In the genomic region with DNA sequence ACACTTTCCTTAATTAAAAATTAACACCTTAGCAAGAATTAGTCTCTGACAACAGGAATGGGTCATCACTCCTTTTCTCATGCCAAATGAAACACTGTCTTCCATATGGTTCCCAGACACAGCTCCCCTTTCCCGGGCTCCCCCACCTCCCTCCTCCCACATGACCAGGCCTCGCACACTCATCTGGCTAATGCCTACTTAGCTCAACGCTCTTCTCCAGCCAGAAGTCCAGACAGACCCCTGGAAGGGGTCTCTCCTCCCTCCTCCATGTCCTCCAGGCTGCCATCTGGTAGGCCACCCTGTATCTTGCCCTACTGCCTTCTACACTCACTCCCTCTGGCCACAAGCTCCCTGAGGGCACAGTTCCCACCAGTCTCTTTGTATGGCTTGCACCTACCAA, we compare ENCODE assay signal across 23 cellular contexts.
"Had no signal": no experiment of that assay in that cellular context is flagged by ENCODE, and none has a peak within 500 bp of the region (broad histone marks: within the 10 kb centered on the region; RNA-seq: fewer than 3 reads in every experiment).

No MANE protein-coding gene starts in this region.

- H3K9me3 ChIP-seq: adrenal gland, breast epithelium, Peyer's patch had no signal

- ATAC-seq: activated CD4-positive, alpha-beta T cell treated with anti-CD3 and anti-CD28 coated beads for 36 hours had no signal

- H3K27me3 ChIP-seq: adrenal gland, breast epithelium, Peyer's patch had no signal

- H3K4me3 ChIP-seq: adrenal gland, breast epithelium, Peyer's patch had no signal

- H3K36me3 ChIP-seq: adrenal gland, breast epithelium, Peyer's patch had no signal

- DNase-seq: activated CD4-positive, alpha-beta memory T cell treated with anti-CD3 and anti-CD28 coated beads, Interleukin-2, amount 10 ng/mL, durations not matched to agents 7 days and 5 days; activated CD4-positive, alpha-beta T cell treated with anti-CD3 and anti-CD28 coated beads for 36 hours; activated CD4-positive, alpha-beta T cell treated with anti-CD3 and anti-CD28 coated beads, Interleukin-2, amount 50 U/mL, for 1 hour; activated CD8-positive, alpha-beta memory T cell treated with anti-CD3 and anti-CD28 coated beads, Interleukin-2, amount 50 U/mL, for 4 hours; activated naive CD4-positive, alpha-beta T cell treated with anti-CD3 and anti-CD28 coated beads, Interleukin-2, amount 50 U/mL, for 16 hours; activated naive CD8-positive, alpha-beta T cell treated with anti-CD3 and anti-CD28 coated beads, Interleukin-2, amount 10 ng/mL, durations not matched to agents 7 days and 5 days; activated T-cell treated with anti-CD3 and anti-CD28 coated beads, Interleukin-2, amount 50 U/mL, for 1 hour; adrenal gland; caudate nucleus; Kasumi-1; KBM-7; NCI-H1105 treated with DMSO at 0.1 percent for 48 hours; NCI-H146; NCI-H187 treated with DMSO at 0.1 percent for 48 hours; NCI-H2081 treated with DMSO at 0.1 percent for 48 hours; NCI-H2227 treated with DMSO at 0.1 percent for 48 hours; NCI-H446 treated with DMSO at 0.1 percent for 48 hours; NCI-H526 treated with DMSO at 0.1 percent for 48 hours; Peyer's patch; SHP77 treated with DMSO at 0.1 percent for 48 hours; T-helper 1 cell had no signal

- H3K27ac ChIP-seq: adrenal gland, breast epithelium, Peyer's patch, VCaP had no signal
